ENCODE assay signal across 8 cellular contexts in genomic region chr19:51394045-51394836, GRCh38. TPM values are rescaled to one million over a fixed set of nuclear protein-coding genes. Genes with fewer than 3 reads are reported as not detected.
A peak's percentile ranks its signal among the peaks of the same experiment; 100 is the strongest.
DNase-seq lines count a peak whose midpoint lies in the region; ATAC-seq and TF ChIP-seq lines count a peak whose summit lies in the region.

No MANE protein-coding gene starts in this region.

- ATAC-seq in HG02763 (IDR thresholded peaks at IDR 0.05; ENCODE audit: unreplicated experiment), result peak; percentile 89

- no peak for TF ChIP-seq CTCF in GM13976 (IDR thresholded peaks at IDR 0.05; ENCODE audit: borderline replicate concordance, control extremely low read depth, extremely low read depth, insufficient read depth, missing control alignments)
- TF ChIP-seq CTCF in VCaP (conservative IDR thresholded peaks at IDR 0.05), result peak; percentile 24; the same call in 1 of the 2 replicates
- no peak for TF ChIP-seq CTCF in breast epithelium (IDR thresholded peaks at IDR 0.05)

- no peaks in the 10 kb centered on the region for H3K4me1 ChIP-seq in breast epithelium

- no peak for TF ChIP-seq POLR2A in breast epithelium (IDR thresholded peaks at IDR 0.05)

- no peaks in the 10 kb centered on the region for H3K27me3 ChIP-seq in breast epithelium

- in situ Hi-C loops in GM13976 (cut with MboI; ENCODE audit: low sequenced_read_pairs, unreplicated experiment), result no loop called here

- DNase-seq in GM13976 (ENCODE audit: low spot score) (peak; percentile 93), NCI-H1930 (lab: John Stamatoyannopoulos, UW) (peak; percentile 99), breast epithelium (ENCODE audit: low spot score in 2 of 2) (peak; percentile 87 to 94), iPS-NIHi11 (ENCODE audit: low spot score) (peak; percentile 93), NCI-H345 treated with DMSO at 0.1 percent for 48 hours (lab: John Stamatoyannopoulos, UW; ENCODE audit: unreplicated experiment) (no peak)

- H3K27ac ChIP-seq in VCaP (peak overlapping the region; percentile 85), breast epithelium (peak overlapping the region; percentile 79 to 86), skin epidermis (peak overlapping the region in 18 of 21 experiments; percentile 31 to 88 (median 74))

- intact Hi-C loops in breast epithelium (cut with DNase I; ENCODE audit: low total_unique reads), result no loop called here

- peak overlapping the region; percentile 26 to 67 (median 49) for H3K4me3 ChIP-seq in breast epithelium
- peak overlapping the region; percentile 9 to 40 (median 26) for H3K4me3 ChIP-seq in skin epidermis

- no peaks in the 10 kb centered on the region for H3K36me3 ChIP-seq in breast epithelium

- no peaks in the 10 kb centered on the region for H3K9me3 ChIP-seq in breast epithelium

RNA-seq across cellular contexts. Expression of gene C19orf84, which starts 3.9 kb away (rescaled TPM):
- total RNA-seq in breast epithelium, result not detected

RNA-seq across cellular contexts. Expression of gene LIM2, which starts 6.5 kb away (rescaled TPM):
- total RNA-seq in breast epithelium, result not detected

RNA-seq across cellular contexts. Expression of gene NKG7, which starts 21.8 kb away (rescaled TPM):
- total RNA-seq in breast epithelium, result 1 to 10 TPM in 1 of 3 donors, not detected in 2; 2.1 TPM

RNA-seq across cellular contexts. Expression of gene SIGLEC10, which starts 23.2 kb away (rescaled TPM):
- total RNA-seq in breast epithelium, result 10 to 100 TPM in 2 of 3 donors, 1 to 10 TPM in 1; 1.8 to 17.0 (median 10.2) TPM

RNA-seq across cellular contexts. Expression of gene CLDND2, which starts 25.4 kb away (rescaled TPM):
- not detected for total RNA-seq in breast epithelium
